1 cellular context compared by ENCODE assay signal in the genomic region with DNA sequence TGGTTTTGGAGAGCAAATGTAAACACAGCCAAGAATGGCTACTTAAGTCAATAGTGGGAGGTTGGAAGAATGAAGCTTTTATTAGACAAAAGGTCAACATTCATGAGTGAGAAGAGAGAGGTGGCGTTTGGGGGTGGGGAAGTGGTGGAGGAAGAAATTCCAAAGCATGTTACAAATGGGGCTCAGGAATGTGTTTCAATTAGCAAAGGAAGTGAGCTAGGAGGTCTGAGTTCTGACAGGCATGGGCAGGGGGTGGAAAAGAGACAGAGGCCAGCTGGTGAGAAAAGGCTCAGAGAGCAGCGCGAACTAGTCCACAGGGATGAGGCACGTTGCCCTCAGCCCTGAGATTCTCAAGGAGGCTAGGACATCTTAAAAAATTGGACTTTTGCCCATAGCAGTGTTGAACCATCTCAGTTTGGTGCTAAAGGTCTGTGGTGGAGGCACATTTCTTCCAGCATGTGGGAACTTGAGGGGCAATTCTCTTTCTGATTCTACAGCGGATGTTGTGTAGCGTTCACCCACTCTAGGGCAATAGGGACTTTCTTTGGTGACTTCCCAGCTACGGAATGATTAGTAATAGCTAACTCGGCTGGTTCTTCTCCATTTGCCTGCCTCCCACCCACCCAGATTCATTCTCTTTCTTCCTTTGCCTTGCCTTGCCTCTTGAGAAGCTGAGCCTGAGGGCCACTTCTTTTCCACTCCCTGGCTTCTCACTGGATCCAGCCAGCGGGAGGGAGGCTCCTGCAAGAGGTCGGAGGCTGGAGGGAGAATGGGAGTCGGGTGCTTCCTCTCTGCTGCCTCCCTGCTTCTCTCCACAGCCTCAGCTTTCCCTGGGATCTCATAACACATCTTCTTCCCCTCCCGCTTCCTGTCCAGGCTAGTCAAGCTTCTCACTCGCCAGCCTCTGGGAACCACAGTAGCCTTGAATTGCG.
TF ChIP-seq lines count a peak whose summit lies in the region.

No MANE protein-coding gene starts in this region.

TF ChIP-seq in HepG2, 621 proteins besides CTCF, POLR2A, EP300 and RAD21 (continued from another document and continues in another):
- TF ChIP-seq, protein P1, sequence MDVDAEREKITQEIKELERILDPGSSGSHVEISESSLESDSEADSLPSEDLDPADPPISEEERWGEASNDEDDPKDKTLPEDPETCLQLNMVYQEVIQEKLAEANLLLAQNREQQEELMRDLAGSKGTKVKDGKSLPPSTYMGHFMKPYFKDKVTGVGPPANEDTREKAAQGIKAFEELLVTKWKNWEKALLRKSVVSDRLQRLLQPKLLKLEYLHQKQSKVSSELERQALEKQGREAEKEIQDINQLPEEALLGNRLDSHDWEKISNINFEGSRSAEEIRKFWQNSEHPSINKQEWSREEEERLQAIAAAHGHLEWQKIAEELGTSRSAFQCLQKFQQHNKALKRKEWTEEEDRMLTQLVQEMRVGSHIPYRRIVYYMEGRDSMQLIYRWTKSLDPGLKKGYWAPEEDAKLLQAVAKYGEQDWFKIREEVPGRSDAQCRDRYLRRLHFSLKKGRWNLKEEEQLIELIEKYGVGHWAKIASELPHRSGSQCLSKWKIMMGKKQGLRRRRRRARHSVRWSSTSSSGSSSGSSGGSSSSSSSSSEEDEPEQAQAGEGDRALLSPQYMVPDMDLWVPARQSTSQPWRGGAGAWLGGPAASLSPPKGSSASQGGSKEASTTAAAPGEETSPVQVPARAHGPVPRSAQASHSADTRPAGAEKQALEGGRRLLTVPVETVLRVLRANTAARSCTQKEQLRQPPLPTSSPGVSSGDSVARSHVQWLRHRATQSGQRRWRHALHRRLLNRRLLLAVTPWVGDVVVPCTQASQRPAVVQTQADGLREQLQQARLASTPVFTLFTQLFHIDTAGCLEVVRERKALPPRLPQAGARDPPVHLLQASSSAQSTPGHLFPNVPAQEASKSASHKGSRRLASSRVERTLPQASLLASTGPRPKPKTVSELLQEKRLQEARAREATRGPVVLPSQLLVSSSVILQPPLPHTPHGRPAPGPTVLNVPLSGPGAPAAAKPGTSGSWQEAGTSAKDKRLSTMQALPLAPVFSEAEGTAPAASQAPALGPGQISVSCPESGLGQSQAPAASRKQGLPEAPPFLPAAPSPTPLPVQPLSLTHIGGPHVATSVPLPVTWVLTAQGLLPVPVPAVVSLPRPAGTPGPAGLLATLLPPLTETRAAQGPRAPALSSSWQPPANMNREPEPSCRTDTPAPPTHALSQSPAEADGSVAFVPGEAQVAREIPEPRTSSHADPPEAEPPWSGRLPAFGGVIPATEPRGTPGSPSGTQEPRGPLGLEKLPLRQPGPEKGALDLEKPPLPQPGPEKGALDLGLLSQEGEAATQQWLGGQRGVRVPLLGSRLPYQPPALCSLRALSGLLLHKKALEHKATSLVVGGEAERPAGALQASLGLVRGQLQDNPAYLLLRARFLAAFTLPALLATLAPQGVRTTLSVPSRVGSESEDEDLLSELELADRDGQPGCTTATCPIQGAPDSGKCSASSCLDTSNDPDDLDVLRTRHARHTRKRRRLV (CRISPR knock-in tag; IDR thresholded peaks at IDR 0.05), result no peak
- TF ChIP-seq, protein P2, sequence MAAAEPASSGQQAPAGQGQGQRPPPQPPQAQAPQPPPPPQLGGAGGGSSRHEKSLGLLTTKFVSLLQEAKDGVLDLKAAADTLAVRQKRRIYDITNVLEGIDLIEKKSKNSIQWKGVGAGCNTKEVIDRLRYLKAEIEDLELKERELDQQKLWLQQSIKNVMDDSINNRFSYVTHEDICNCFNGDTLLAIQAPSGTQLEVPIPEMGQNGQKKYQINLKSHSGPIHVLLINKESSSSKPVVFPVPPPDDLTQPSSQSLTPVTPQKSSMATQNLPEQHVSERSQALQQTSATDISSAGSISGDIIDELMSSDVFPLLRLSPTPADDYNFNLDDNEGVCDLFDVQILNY (CRISPR knock-in tag; conservative IDR thresholded peaks at IDR 0.05), result no peak
- 0 out of 2 replicates have a peak, but pooled peaks have one; percentile 20 for TF ChIP-seq IRF2 (CRISPR knock-in tag; IDR thresholded peaks at IDR 0.05)
- no peak for TF ChIP-seq SMAD3 (CRISPR knock-in tag; IDR thresholded peaks at IDR 0.05)
- TF ChIP-seq PHF20 (CRISPR knock-in tag; IDR thresholded peaks at IDR 0.05), result no peak
- TF ChIP-seq, protein P3, sequence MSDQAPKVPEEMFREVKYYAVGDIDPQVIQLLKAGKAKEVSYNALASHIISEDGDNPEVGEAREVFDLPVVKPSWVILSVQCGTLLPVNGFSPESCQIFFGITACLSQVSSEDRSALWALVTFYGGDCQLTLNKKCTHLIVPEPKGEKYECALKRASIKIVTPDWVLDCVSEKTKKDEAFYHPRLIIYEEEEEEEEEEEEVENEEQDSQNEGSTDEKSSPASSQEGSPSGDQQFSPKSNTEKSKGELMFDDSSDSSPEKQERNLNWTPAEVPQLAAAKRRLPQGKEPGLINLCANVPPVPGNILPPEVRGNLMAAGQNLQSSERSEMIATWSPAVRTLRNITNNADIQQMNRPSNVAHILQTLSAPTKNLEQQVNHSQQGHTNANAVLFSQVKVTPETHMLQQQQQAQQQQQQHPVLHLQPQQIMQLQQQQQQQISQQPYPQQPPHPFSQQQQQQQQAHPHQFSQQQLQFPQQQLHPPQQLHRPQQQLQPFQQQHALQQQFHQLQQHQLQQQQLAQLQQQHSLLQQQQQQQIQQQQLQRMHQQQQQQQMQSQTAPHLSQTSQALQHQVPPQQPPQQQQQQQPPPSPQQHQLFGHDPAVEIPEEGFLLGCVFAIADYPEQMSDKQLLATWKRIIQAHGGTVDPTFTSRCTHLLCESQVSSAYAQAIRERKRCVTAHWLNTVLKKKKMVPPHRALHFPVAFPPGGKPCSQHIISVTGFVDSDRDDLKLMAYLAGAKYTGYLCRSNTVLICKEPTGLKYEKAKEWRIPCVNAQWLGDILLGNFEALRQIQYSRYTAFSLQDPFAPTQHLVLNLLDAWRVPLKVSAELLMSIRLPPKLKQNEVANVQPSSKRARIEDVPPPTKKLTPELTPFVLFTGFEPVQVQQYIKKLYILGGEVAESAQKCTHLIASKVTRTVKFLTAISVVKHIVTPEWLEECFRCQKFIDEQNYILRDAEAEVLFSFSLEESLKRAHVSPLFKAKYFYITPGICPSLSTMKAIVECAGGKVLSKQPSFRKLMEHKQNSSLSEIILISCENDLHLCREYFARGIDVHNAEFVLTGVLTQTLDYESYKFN (CRISPR knock-in tag; conservative IDR thresholded peaks at IDR 0.05), result peak; percentile 61
- no peak for TF ChIP-seq ZNF556 (CRISPR knock-in tag; IDR thresholded peaks at IDR 0.05; ENCODE audit: borderline replicate concordance)
- TF ChIP-seq POGZ (CRISPR knock-in tag; IDR thresholded peaks at IDR 0.05), result no peak
- TF ChIP-seq SYNCRIP (IDR thresholded peaks at IDR 0.05; ENCODE audit: insufficient read depth, low read depth, low read length), result no peak
- no peak for TF ChIP-seq ATF7-NPFF (CRISPR knock-in tag; IDR thresholded peaks at IDR 0.05; ENCODE audit: low read depth)
- TF ChIP-seq RFX3 (CRISPR knock-in tag; IDR thresholded peaks at IDR 0.05), result no peak
- no peak for TF ChIP-seq CHD2 (IDR thresholded peaks at IDR 0.05; ENCODE audit: low read depth, low read length)
- no peak for TF ChIP-seq ZNF737 (CRISPR knock-in tag; IDR thresholded peaks at IDR 0.05; ENCODE audit: borderline replicate concordance)
- TF ChIP-seq SP5 (CRISPR knock-in tag; IDR thresholded peaks at IDR 0.05; ENCODE audit: borderline replicate concordance, low read depth), result peak; percentile 94
- TF ChIP-seq, protein P4, sequence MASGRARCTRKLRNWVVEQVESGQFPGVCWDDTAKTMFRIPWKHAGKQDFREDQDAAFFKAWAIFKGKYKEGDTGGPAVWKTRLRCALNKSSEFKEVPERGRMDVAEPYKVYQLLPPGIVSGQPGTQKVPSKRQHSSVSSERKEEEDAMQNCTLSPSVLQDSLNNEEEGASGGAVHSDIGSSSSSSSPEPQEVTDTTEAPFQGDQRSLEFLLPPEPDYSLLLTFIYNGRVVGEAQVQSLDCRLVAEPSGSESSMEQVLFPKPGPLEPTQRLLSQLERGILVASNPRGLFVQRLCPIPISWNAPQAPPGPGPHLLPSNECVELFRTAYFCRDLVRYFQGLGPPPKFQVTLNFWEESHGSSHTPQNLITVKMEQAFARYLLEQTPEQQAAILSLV (CRISPR knock-in tag; IDR thresholded peaks at IDR 0.05; ENCODE audit: borderline replicate concordance), result no peak
- TF ChIP-seq, protein P5, sequence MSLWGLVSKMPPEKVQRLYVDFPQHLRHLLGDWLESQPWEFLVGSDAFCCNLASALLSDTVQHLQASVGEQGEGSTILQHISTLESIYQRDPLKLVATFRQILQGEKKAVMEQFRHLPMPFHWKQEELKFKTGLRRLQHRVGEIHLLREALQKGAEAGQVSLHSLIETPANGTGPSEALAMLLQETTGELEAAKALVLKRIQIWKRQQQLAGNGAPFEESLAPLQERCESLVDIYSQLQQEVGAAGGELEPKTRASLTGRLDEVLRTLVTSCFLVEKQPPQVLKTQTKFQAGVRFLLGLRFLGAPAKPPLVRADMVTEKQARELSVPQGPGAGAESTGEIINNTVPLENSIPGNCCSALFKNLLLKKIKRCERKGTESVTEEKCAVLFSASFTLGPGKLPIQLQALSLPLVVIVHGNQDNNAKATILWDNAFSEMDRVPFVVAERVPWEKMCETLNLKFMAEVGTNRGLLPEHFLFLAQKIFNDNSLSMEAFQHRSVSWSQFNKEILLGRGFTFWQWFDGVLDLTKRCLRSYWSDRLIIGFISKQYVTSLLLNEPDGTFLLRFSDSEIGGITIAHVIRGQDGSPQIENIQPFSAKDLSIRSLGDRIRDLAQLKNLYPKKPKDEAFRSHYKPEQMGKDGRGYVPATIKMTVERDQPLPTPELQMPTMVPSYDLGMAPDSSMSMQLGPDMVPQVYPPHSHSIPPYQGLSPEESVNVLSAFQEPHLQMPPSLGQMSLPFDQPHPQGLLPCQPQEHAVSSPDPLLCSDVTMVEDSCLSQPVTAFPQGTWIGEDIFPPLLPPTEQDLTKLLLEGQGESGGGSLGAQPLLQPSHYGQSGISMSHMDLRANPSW (CRISPR knock-in tag; IDR thresholded peaks at IDR 0.05; ENCODE audit: borderline replicate concordance), result no peak
- TF ChIP-seq SETDB1 (CRISPR knock-in tag; IDR thresholded peaks at IDR 0.05; ENCODE audit: borderline replicate concordance), result no peak
- 0 out of 2 replicates have a peak, but pooled peaks have one; percentile 44 for TF ChIP-seq KDM3A (CRISPR knock-in tag; IDR thresholded peaks at IDR 0.05; ENCODE audit: low read depth)
- TF ChIP-seq ZNF557 (CRISPR knock-in tag; IDR thresholded peaks at IDR 0.05), result no peak
- TF ChIP-seq MED1 (CRISPR knock-in tag; IDR thresholded peaks at IDR 0.05), result no peak
- TF ChIP-seq ZNF431 (CRISPR knock-in tag; IDR thresholded peaks at IDR 0.05; ENCODE audit: borderline replicate concordance, low read depth), result no peak
- TF ChIP-seq, protein P6, sequence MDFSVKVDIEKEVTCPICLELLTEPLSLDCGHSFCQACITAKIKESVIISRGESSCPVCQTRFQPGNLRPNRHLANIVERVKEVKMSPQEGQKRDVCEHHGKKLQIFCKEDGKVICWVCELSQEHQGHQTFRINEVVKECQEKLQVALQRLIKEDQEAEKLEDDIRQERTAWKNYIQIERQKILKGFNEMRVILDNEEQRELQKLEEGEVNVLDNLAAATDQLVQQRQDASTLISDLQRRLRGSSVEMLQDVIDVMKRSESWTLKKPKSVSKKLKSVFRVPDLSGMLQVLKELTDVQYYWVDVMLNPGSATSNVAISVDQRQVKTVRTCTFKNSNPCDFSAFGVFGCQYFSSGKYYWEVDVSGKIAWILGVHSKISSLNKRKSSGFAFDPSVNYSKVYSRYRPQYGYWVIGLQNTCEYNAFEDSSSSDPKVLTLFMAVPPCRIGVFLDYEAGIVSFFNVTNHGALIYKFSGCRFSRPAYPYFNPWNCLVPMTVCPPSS (IDR thresholded peaks at IDR 0.05), result no peak
- TF ChIP-seq NFIC (IDR thresholded peaks at IDR 0.05; ENCODE audit: low read length), result peak; percentile 49; the same call in 1 of the 2 replicates
- no peak for TF ChIP-seq ONECUT2 (CRISPR knock-in tag; IDR thresholded peaks at IDR 0.05)
- TF ChIP-seq NR2F2 (IDR thresholded peaks at IDR 0.05; ENCODE audit: borderline replicate concordance, low read depth), result no peak
- TF ChIP-seq HMG20A (CRISPR knock-in tag; IDR thresholded peaks at IDR 0.05; ENCODE audit: borderline replicate concordance), result peak; percentile 81; the same call in 1 of the 2 replicates
- no peak for TF ChIP-seq ZNF432 (CRISPR knock-in tag; IDR thresholded peaks at IDR 0.05; ENCODE audit: borderline replicate concordance)
- TF ChIP-seq, protein P7, sequence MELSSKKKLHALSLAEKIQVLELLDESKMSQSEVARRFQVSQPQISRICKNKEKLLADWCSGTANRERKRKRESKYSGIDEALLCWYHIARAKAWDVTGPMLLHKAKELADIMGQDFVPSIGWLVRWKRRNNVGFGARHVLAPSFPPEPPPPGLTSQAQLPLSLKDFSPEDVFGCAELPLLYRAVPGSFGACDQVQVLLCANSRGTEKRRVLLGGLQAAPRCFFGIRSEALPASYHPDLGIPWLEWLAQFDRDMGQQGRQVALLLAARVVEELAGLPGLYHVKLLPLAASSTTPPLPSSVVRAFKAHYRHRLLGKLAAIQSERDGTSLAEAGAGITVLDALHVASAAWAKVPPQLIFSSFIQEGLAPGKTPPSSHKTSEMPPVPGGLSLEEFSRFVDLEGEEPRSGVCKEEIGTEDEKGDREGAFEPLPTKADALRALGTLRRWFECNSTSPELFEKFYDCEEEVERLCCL (CRISPR knock-in tag; IDR thresholded peaks at IDR 0.05; ENCODE audit: borderline replicate concordance), result no peak
- TF ChIP-seq, protein P8, sequence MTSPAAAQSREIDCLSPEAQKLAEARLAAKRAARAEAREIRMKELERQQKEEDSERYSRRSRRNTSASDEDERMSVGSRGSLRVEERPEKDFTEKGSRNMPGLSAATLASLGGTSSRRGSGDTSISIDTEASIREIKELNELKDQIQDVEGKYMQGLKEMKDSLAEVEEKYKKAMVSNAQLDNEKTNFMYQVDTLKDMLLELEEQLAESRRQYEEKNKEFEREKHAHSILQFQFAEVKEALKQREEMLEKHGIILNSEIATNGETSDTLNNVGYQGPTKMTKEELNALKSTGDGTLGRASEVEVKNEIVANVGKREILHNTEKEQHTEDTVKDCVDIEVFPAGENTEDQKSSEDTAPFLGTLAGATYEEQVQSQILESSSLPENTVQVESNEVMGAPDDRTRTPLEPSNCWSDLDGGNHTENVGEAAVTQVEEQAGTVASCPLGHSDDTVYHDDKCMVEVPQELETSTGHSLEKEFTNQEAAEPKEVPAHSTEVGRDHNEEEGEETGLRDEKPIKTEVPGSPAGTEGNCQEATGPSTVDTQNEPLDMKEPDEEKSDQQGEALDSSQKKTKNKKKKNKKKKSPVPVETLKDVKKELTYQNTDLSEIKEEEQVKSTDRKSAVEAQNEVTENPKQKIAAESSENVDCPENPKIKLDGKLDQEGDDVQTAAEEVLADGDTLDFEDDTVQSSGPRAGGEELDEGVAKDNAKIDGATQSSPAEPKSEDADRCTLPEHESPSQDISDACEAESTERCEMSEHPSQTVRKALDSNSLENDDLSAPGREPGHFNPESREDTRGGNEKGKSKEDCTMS (CRISPR knock-in tag; conservative IDR thresholded peaks at IDR 0.05), result no peak
- TF ChIP-seq, protein P9, sequence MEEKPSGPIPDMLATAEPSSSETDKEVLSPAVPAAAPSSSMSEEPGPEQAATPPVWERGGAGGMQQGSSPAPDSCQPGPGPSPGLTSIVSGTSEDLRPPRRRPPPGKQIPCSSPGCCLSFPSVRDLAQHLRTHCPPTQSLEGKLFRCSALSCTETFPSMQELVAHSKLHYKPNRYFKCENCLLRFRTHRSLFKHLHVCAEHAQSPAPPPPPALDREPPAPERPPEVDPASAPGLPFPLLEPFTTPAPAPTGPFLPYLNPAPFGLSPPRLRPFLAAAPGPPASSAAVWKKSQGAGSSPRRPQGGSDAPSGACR (CRISPR knock-in tag; IDR thresholded peaks at IDR 0.05), result no peak
- no peak for TF ChIP-seq ISL2 (CRISPR knock-in tag; IDR thresholded peaks at IDR 0.05)
- no peak for TF ChIP-seq ZFP1 (CRISPR knock-in tag; IDR thresholded peaks at IDR 0.05)
